ENCODE assay signal across 1 cellular context in genomic region chr2:154449951-154450658, GRCh38.
A peak's percentile ranks its signal among the peaks of the same experiment; 100 is the strongest.
TF ChIP-seq lines count a peak whose summit lies in the region.

No MANE protein-coding gene starts in this region.

TF ChIP-seq in HepG2, 621 proteins besides CTCF, POLR2A, EP300 and RAD21 (continued from another document and continues in another):
- 0 out of 2 replicates have a peak, but pooled peaks have one; percentile 25 for TF ChIP-seq NR2C2 (CRISPR knock-in tag; IDR thresholded peaks at IDR 0.05; ENCODE audit: borderline replicate concordance)
- TF ChIP-seq SAP130 (CRISPR knock-in tag; IDR thresholded peaks at IDR 0.05; ENCODE audit: low read depth), result peak; percentile 71
- TF ChIP-seq ZMYM3 (CRISPR knock-in tag; IDR thresholded peaks at IDR 0.05), result 0 out of 2 replicates have a peak, but pooled peaks have one; percentile 12
- TF ChIP-seq MEF2D (CRISPR knock-in tag; IDR thresholded peaks at IDR 0.05), result peak; percentile 94
- TF ChIP-seq MTA1 (CRISPR knock-in tag; IDR thresholded peaks at IDR 0.05; ENCODE audit: borderline replicate concordance), result no peak
- TF ChIP-seq NCOA2 (CRISPR knock-in tag; IDR thresholded peaks at IDR 0.05), result peak; percentile 97
- TF ChIP-seq ZNF510 (CRISPR knock-in tag; IDR thresholded peaks at IDR 0.05; ENCODE audit: low read depth), result no peak
- TF ChIP-seq PAXIP1 (CRISPR knock-in tag; conservative IDR thresholded peaks at IDR 0.05), result peak; percentile 98
- TF ChIP-seq ATF2 (CRISPR knock-in tag; IDR thresholded peaks at IDR 0.05), result peak; percentile 70
- TF ChIP-seq ZFY (CRISPR knock-in tag; IDR thresholded peaks at IDR 0.05), result no peak
- TF ChIP-seq ZNF644 (CRISPR knock-in tag; IDR thresholded peaks at IDR 0.05; ENCODE audit: low read depth), result peak; percentile 96
- 0 out of 2 replicates have a peak, but pooled peaks have one; percentile 44 for TF ChIP-seq ZNF512B (CRISPR knock-in tag; IDR thresholded peaks at IDR 0.05; ENCODE audit: borderline replicate concordance)
- peak; percentile 86 for TF ChIP-seq DRAP1 (CRISPR knock-in tag; IDR thresholded peaks at IDR 0.05)
- TF ChIP-seq SMARCC2 (IDR thresholded peaks at IDR 0.05), result 0 out of 2 replicates have a peak, but pooled peaks have one; percentile 6
- no peak for TF ChIP-seq GABPB1 (CRISPR knock-in tag; IDR thresholded peaks at IDR 0.05)
- TF ChIP-seq TOE1 (CRISPR knock-in tag; IDR thresholded peaks at IDR 0.05), result peak; percentile 79; the same call in 1 of the 2 replicates
- peak; percentile 74; the same call in 1 of the 2 replicates for TF ChIP-seq ZNF414 (CRISPR knock-in tag; IDR thresholded peaks at IDR 0.05)
- peak; percentile 74; the same call in 1 of the 2 replicates for TF ChIP-seq MIER3 (CRISPR knock-in tag; IDR thresholded peaks at IDR 0.05; ENCODE audit: borderline replicate concordance)
- TF ChIP-seq ZNF503 (CRISPR knock-in tag; IDR thresholded peaks at IDR 0.05), result peak; percentile 80
- TF ChIP-seq ARID3A (IDR thresholded peaks at IDR 0.05; ENCODE audit: low read depth, low read length), result peak; percentile 80
- 0 out of 2 replicates have a peak, but pooled peaks have one; percentile 5 for TF ChIP-seq ATF7 (IDR thresholded peaks at IDR 0.05)
- no peak for TF ChIP-seq ATF7 (CRISPR knock-in tag; IDR thresholded peaks at IDR 0.05)
- TF ChIP-seq NCOA1 (CRISPR knock-in tag; IDR thresholded peaks at IDR 0.05), result peak; percentile 68; the same call in 1 of the 2 replicates
- peak; percentile 70; the same call in 1 of the 2 replicates for TF ChIP-seq GATA4 (IDR thresholded peaks at IDR 0.05; ENCODE audit: borderline replicate concordance, low read depth)
- peak; percentile 51; the same call in 1 of the 2 replicates for TF ChIP-seq CEBPB (IDR thresholded peaks at IDR 0.05; ENCODE audit: borderline replicate concordance, low read depth, low read length)
- peak; percentile 76 for TF ChIP-seq PPARG (CRISPR knock-in tag; conservative IDR thresholded peaks at IDR 0.05)
- TF ChIP-seq BATF2 (CRISPR knock-in tag; IDR thresholded peaks at IDR 0.05), result no peak
- 0 out of 2 replicates have a peak, but pooled peaks have one; percentile 26 for TF ChIP-seq TSC22D2 (CRISPR knock-in tag; IDR thresholded peaks at IDR 0.05; ENCODE audit: borderline replicate concordance)
- 0 out of 2 replicates have a peak, but pooled peaks have one; percentile 13 for TF ChIP-seq PATZ1 (CRISPR knock-in tag; IDR thresholded peaks at IDR 0.05)
- peak; percentile 92 for TF ChIP-seq ZMYM4 (CRISPR knock-in tag; IDR thresholded peaks at IDR 0.05)
- 0 out of 2 replicates have a peak, but pooled peaks have one; percentile 5 for TF ChIP-seq KDM1A (CRISPR knock-in tag; IDR thresholded peaks at IDR 0.05)
- no peak for TF ChIP-seq THAP7 (CRISPR knock-in tag; IDR thresholded peaks at IDR 0.05)
- TF ChIP-seq SAFB2 (CRISPR knock-in tag; IDR thresholded peaks at IDR 0.05; ENCODE audit: borderline replicate concordance, low read depth), result no peak
- TF ChIP-seq KAT8 (CRISPR knock-in tag; IDR thresholded peaks at IDR 0.05), result peak; percentile 52; the same call in 1 of the 2 replicates
- peak; percentile 87 for TF ChIP-seq BRF2 (CRISPR knock-in tag; IDR thresholded peaks at IDR 0.05)
- no peak for TF ChIP-seq ZNF678 (CRISPR knock-in tag; IDR thresholded peaks at IDR 0.05)
